In genomic region chr9:87581949-87582637, GRCh38 we compare ENCODE assay signal across 19 cellular contexts.
A peak's percentile ranks its signal among the peaks of the same experiment; 100 is the strongest.
DNase-seq lines count a peak whose midpoint lies in the region; ATAC-seq and TF ChIP-seq lines count a peak whose summit lies in the region.
"Had no signal": no experiment of that assay in that cellular context is flagged by ENCODE, and none has a peak within 500 bp of the region (broad histone marks: within the 10 kb centered on the region; RNA-seq: fewer than 3 reads in every experiment).

No MANE protein-coding gene starts in this region.

- H3K4me1 Mint-ChIP-seq in naive thymus-derived CD4-positive, alpha-beta T cell = peaks cover 0 to 2% (median 0%) of the 10 kb centered on the region in 7 donors

- H3K27ac Mint-ChIP-seq in naive thymus-derived CD4-positive, alpha-beta T cell = no peak overlapping the region
- H3K27ac Mint-ChIP-seq: activated CD8-positive, alpha-beta T cell treated with anti-CD3 and anti-CD28 coated beads, Interleukin-2, amount 10 ng/mL, durations not matched to agents 7 days and 5 days; stimulated activated naive CD8-positive, alpha-beta T cell treated with anti-CD3 and anti-CD28 coated beads, Interleukin-15, Interleukin-2, amounts not matched to agents 100 ng/mL and 50 ng/mL, for 24 hours had no signal

- WGBS in body of pancreas, 2 donors = 49 to 55% methylated on average over 10 of the region's 10 CpGs
- WGBS in thyroid gland, 2 donors = 71 to 75% methylated on average over 10 of the region's 10 CpGs

- POLR2A ChIA-PET in naive thymus-derived CD4-positive, alpha-beta T cell (lab: Charles Lee) = no interaction called here

- H3K9me3 ChIP-seq in body of pancreas (no peaks in the 10 kb centered on the region), thyroid gland (no peaks in the 10 kb centered on the region)
- no peaks in the 10 kb centered on the region for H3K9me3 ChIP-seq in naive thymus-derived CD4-positive, alpha-beta T cell (ENCODE audit: control insufficient read depth in 2 of 3, low read length in 3 of 3)

- H3K27me3 Mint-ChIP-seq in naive thymus-derived CD4-positive, alpha-beta T cell = peaks cover 0 to 8% (median 0%) of the 10 kb centered on the region in 5 donors
- H3K27me3 Mint-ChIP-seq: stimulated activated naive CD8-positive, alpha-beta T cell treated with anti-CD3 and anti-CD28 coated beads, Interleukin-15, Interleukin-2, amounts not matched to agents 100 ng/mL and 50 ng/mL, for 24 hours had no signal

- TF ChIP-seq POLR2A in body of pancreas (IDR thresholded peaks at IDR 0.05) (no peak), thyroid gland (IDR thresholded peaks at IDR 0.05) (no peak)

- H3K4me3 Mint-ChIP-seq in naive thymus-derived CD4-positive, alpha-beta T cell = no peak overlapping the region
- H3K4me3 Mint-ChIP-seq: activated CD8-positive, alpha-beta T cell treated with anti-CD3 and anti-CD28 coated beads, Interleukin-2, amount 10 ng/mL, durations not matched to agents 7 days and 5 days; stimulated activated naive CD8-positive, alpha-beta T cell treated with anti-CD3 and anti-CD28 coated beads, Interleukin-15, Interleukin-2, amounts not matched to agents 100 ng/mL and 50 ng/mL, for 24 hours had no signal

- H3K9me3 Mint-ChIP-seq in naive thymus-derived CD4-positive, alpha-beta T cell = no peaks in the 10 kb centered on the region
- H3K9me3 Mint-ChIP-seq: stimulated activated naive CD8-positive, alpha-beta T cell treated with anti-CD3 and anti-CD28 coated beads, Interleukin-15, Interleukin-2, amounts not matched to agents 100 ng/mL and 50 ng/mL, for 24 hours had no signal

- CTCF ChIA-PET in naive thymus-derived CD4-positive, alpha-beta T cell (lab: Charles Lee) = no interaction called here

- H3K36me3 ChIP-seq in body of pancreas (replicated peaks in 1 of 2; ENCODE audit: insufficient read depth in 1 of 2, low read depth in 2 of 2) (no peaks in the 10 kb centered on the region), thyroid gland (no peaks in the 10 kb centered on the region)
- no peaks in the 10 kb centered on the region for H3K36me3 ChIP-seq in naive thymus-derived CD4-positive, alpha-beta T cell (ENCODE audit: control insufficient read depth in 2 of 3, insufficient read depth in 3 of 3, low read length in 3 of 3)

- no peak for TF ChIP-seq CTCF in body of pancreas (IDR thresholded peaks at IDR 0.05)
- no peak for TF ChIP-seq CTCF in omental fat pad (IDR thresholded peaks at IDR 0.05)
- no peak for TF ChIP-seq CTCF in thyroid gland (IDR thresholded peaks at IDR 0.05)

- H3K4me1 ChIP-seq in body of pancreas (peaks cover 51% of the 10 kb centered on the region), thyroid gland (peaks cover 18 to 27% of the 10 kb centered on the region in 2 donors)
- no peaks in the 10 kb centered on the region for H3K4me1 ChIP-seq in naive thymus-derived CD4-positive, alpha-beta T cell (ENCODE audit: control insufficient read depth in 2 of 2, insufficient read depth in 2 of 2, low read length in 2 of 2)

- intact Hi-C loops in body of pancreas (cut with DNase I) = no loop called here
- intact Hi-C loops in thyroid gland (cut with DNase I) = no loop called here
- intact Hi-C loops in naive thymus-derived CD4-positive, alpha-beta T cell (cut with micrococcal nuclease) = no loop called here

- ATAC-seq in body of pancreas (peak; percentile 54), left lobe of liver (peak; percentile 50), omental fat pad (ENCODE audit: low FRiP score) (peak; percentile 76)
- ATAC-seq in naive thymus-derived CD4-positive, alpha-beta T cell = no peak
- ATAC-seq: activated CD4-positive, CD25-positive, alpha-beta regulatory T cell treated with anti-CD3 and anti-CD28 coated beads, Interleukin-2, amount 50 U/mL, for 24 hours; activated CD8-positive, alpha-beta T cell treated with anti-CD3 and anti-CD28 coated beads, Interleukin-2, amount 10 ng/mL, durations not matched to agents 7 days and 5 days had no signal

- no peaks in the 10 kb centered on the region for H3K36me3 Mint-ChIP-seq in naive thymus-derived CD4-positive, alpha-beta T cell

- no peak overlapping the region for H3K4me3 ChIP-seq in body of pancreas
- H3K4me3 ChIP-seq in thyroid gland (replicated peaks in 1 of 3) = no peak overlapping the region
- no peak overlapping the region for H3K4me3 ChIP-seq in naive thymus-derived CD4-positive, alpha-beta T cell (ENCODE audit: low read length)
- H3K4me3 ChIP-seq: GM23248 had no signal

- DNase-seq in body of pancreas = peak in 1 of 4 donors; percentile 31
- no peak for DNase-seq in left lobe of liver (ENCODE audit: low spot score)
- DNase-seq in omental fat pad (ENCODE audit: low spot score) = no peak
- no peak for DNase-seq in thyroid gland
- no peak for DNase-seq in naive thymus-derived CD4-positive, alpha-beta T cell
- DNase-seq in NCI-H2227 treated with DMSO at 0.1 percent for 48 hours (lab: John Stamatoyannopoulos, UW) = no peak
- DNase-seq in midbrain (lab: John Stamatoyannopoulos, UW) = no peak
- DNase-seq: activated CD8-positive, alpha-beta T cell treated with anti-CD3 and anti-CD28 coated beads, Interleukin-2, amount 10 ng/mL, durations not matched to agents 7 days and 5 days; activated naive CD4-positive, alpha-beta T cell; cerebellar nuclear complex; effector CD4-positive, alpha-beta T cell; GM23248; kidney glomerular epithelial cell; NCI-H1092; NCI-H2029; NCI-H774; stimulated activated CD4-positive, alpha-beta T cell treated with anti-CD3 and anti-CD28 coated beads, Interleukin-12 subunit alpha, Interleukin-12 subunit beta, amount 100 ng/mL, for 4 hours had no signal

- H3K27me3 ChIP-seq in body of pancreas (no peaks in the 10 kb centered on the region), thyroid gland (no peaks in the 10 kb centered on the region)
- H3K27me3 ChIP-seq in naive thymus-derived CD4-positive, alpha-beta T cell (ENCODE audit: control insufficient read depth in 2 of 2, insufficient read depth in 2 of 2, low read length in 2 of 2) = no peaks in the 10 kb centered on the region

- peak overlapping the region; percentile 45 to 77 (median 66) for H3K27ac ChIP-seq in body of pancreas
- peak overlapping the region in 2 of 3 donors; percentile 15 to 24 for H3K27ac ChIP-seq in thyroid gland
- no peak overlapping the region for H3K27ac ChIP-seq in naive thymus-derived CD4-positive, alpha-beta T cell (ENCODE audit: low read depth, low read length)
- H3K27ac ChIP-seq: GM23248 had no signal
